23 cellular contexts compared by ENCODE assay signal in genomic region chr6:104607501-104607900, GRCh38.
DNase-seq lines count a peak whose midpoint lies in the region; ATAC-seq, FAIRE-seq and TF ChIP-seq lines count a peak whose summit lies in the region.
"Had no signal": no experiment of that assay in that cellular context is flagged by ENCODE, and none has a peak within 500 bp of the region (broad histone marks: within the 10 kb centered on the region; RNA-seq: fewer than 3 reads in every experiment).

No MANE protein-coding gene starts in this region.

- H3K9me3 ChIP-seq in mucosa of descending colon (no peaks in the 10 kb centered on the region), HAP-1 (no peaks in the 10 kb centered on the region)
- H3K9me3 ChIP-seq: A549 had no signal

- no peaks in the 10 kb centered on the region for H3K27me3 ChIP-seq in bronchial epithelial cell (ENCODE audit: control insufficient read depth, insufficient read depth, low read length)
- no peaks in the 10 kb centered on the region for H3K27me3 ChIP-seq in HAP-1 (ENCODE audit: low read depth)
- H3K27me3 ChIP-seq in mesendoderm (ENCODE audit: insufficient read depth, low read length, poor library complexity): no peaks in the 10 kb centered on the region
- H3K27me3 ChIP-seq: BLaER1 treated with 17β-estradiol and CSF1 and Interleukin-3, amounts not matched to agents 10 nM and 100 nM had no signal

- no peak overlapping the region for H3K4me3 ChIP-seq in bronchial epithelial cell (ENCODE audit: low read depth, low read length)
- no peak overlapping the region for H3K4me3 ChIP-seq in mucosa of descending colon
- H3K4me3 ChIP-seq in HAP-1: no peak overlapping the region
- H3K4me3 ChIP-seq in mesendoderm (ENCODE audit: low read length): no peak overlapping the region
- H3K4me3 ChIP-seq: A549; BLaER1 treated with 17β-estradiol and CSF1 and Interleukin-3, amounts not matched to agents 10 nM and 100 nM had no signal

- H3K4me2 ChIP-seq in mesendoderm (ENCODE audit: low read length): no peak overlapping the region
- H3K4me2 ChIP-seq: A549; BLaER1 treated with 17β-estradiol and CSF1 and Interleukin-3, amounts not matched to agents 10 nM and 100 nM had no signal

- peaks cover 0 to 1% of the 10 kb centered on the region in 2 donors for H3K9me3 Mint-ChIP-seq in activated T-cell treated with anti-CD3 and anti-CD28 coated beads, Interleukin-2, amount 50 U/mL, for 72 hours
- H3K9me3 Mint-ChIP-seq: CD4-positive, alpha-beta T cell had no signal

- no peak overlapping the region for H3K27ac Mint-ChIP-seq in activated T-cell treated with anti-CD3 and anti-CD28 coated beads, Interleukin-2, amount 50 U/mL, for 72 hours
- H3K27ac Mint-ChIP-seq: CD4-positive, alpha-beta T cell had no signal

- no peak overlapping the region for H3K9ac ChIP-seq in mesendoderm (ENCODE audit: low read length)
- H3K9ac ChIP-seq: BLaER1 treated with 17β-estradiol and CSF1 and Interleukin-3, amounts not matched to agents 10 nM and 100 nM had no signal

- H3K4me1 ChIP-seq in mucosa of descending colon (ENCODE audit: low read depth) (no peaks in the 10 kb centered on the region), HAP-1 (no peaks in the 10 kb centered on the region), mesendoderm (ENCODE audit: control insufficient read depth, low read depth, low read length) (no peaks in the 10 kb centered on the region)
- H3K4me1 ChIP-seq: A549 had no signal

- H4K5ac ChIP-seq in mesendoderm (ENCODE audit: low read length): no peak overlapping the region

- ATAC-seq in activated T-cell treated with anti-CD3 and anti-CD28 coated beads, Interleukin-2, amount 50 U/mL, for 72 hours (replicated peaks in 1 of 2): peak; percentile 73 to 76
- ATAC-seq in mucosa of descending colon: peak; percentile 93
- ATAC-seq: A549, HepG2, PC-3 had no signal

- no peak overlapping the region for H2BK5ac ChIP-seq in mesendoderm (ENCODE audit: low read length)

- no peaks in the 10 kb centered on the region for H3K79me1 ChIP-seq in mesendoderm (ENCODE audit: low read length)

- H2AK5ac ChIP-seq in mesendoderm (ENCODE audit: low read length): no peak overlapping the region

- no peak for FAIRE-seq in bronchial epithelial cell (lab: Jason Lieb, UNC)
- FAIRE-seq in urothelium cell line (lab: Jason Lieb, UNC): no peak
- FAIRE-seq: A549, H54, HepG2 had no signal

- intact Hi-C loops in mucosa of descending colon (cut with DNase I, micrococcal nuclease): no loop called here

- peaks cover 0 to 2% of the 10 kb centered on the region in 2 donors for H3K36me3 Mint-ChIP-seq in activated T-cell treated with anti-CD3 and anti-CD28 coated beads, Interleukin-2, amount 50 U/mL, for 72 hours (ENCODE audit: insufficient read depth in 2 of 2)

- no peak for TF ChIP-seq CTCF in bronchial epithelial cell (IDR thresholded peaks at IDR 0.05; ENCODE audit: insufficient read depth, low read length, severe bottlenecking)
- TF ChIP-seq CTCF in mucosa of descending colon (IDR thresholded peaks at IDR 0.05): no peak

- H3K27me3 Mint-ChIP-seq in activated T-cell treated with anti-CD3 and anti-CD28 coated beads, Interleukin-2, amount 50 U/mL, for 72 hours (ENCODE audit: low read depth): peaks cover 6% of the 10 kb centered on the region
- H3K27me3 Mint-ChIP-seq: CD4-positive, alpha-beta T cell had no signal

- no peak overlapping the region for H2BK120ac ChIP-seq in mesendoderm (ENCODE audit: low read depth, low read length)

- H3K4me1 Mint-ChIP-seq in activated T-cell treated with anti-CD3 and anti-CD28 coated beads, Interleukin-2, amount 50 U/mL, for 72 hours (ENCODE audit: low read depth): peaks cover 22% of the 10 kb centered on the region

- WGBS in mesendoderm (ENCODE audit: extremely low coverage, insufficient coverage, low lambda C conversion rate): no CpG with 5 or more reads among the region's 1 CpG

- H3K79me2 ChIP-seq in mesendoderm (ENCODE audit: control insufficient read depth, insufficient read depth, low read length): no peaks in the 10 kb centered on the region

- H3K27ac ChIP-seq in mesendoderm (ENCODE audit: low read depth, low read length): no peak overlapping the region
- H3K27ac ChIP-seq: A549; BLaER1 treated with 17β-estradiol and CSF1 and Interleukin-3, amounts not matched to agents 10 nM and 100 nM had no signal

- DNase-seq in activated T-cell treated with anti-CD3 and anti-CD28 coated beads, Interleukin-2, amount 50 U/mL, for 72 hours: no peak
- no peak for DNase-seq in activated T-cell treated with anti-CD3 and anti-CD28 coated beads, Interleukin-2, amount 50 U/mL, for 48 hours
- DNase-seq in bronchial epithelial cell (ENCODE audit: low read depth) (peak; percentile 40), mucosa of descending colon (peak in 1 of 3 donors; percentile 20), urothelium cell line (ENCODE audit: low spot score) (no peak), HAP-1 (ENCODE audit: low spot score in 2 of 2) (no peak), mesendoderm (no peak)
- DNase-seq: CD4-positive, alpha-beta T cell; DMS53; Karpas-422; NCI-H1092; NCI-H1417 treated with DMSO at 0.1 percent for 48 hours; NCI-H187; NCI-H2081 treated with DMSO at 0.1 percent for 48 hours; NCI-H2171; NCI-H345; NCI-H524; NCI-H774; PC-3 had no signal

- H2BK15ac ChIP-seq in mesendoderm (replicated peaks; ENCODE audit: low read depth): no peak overlapping the region

- H3K56ac ChIP-seq in mesendoderm (ENCODE audit: low read length): no peak overlapping the region

- peak overlapping the region in 1 of 2 donors; percentile 52 for H3K4me3 Mint-ChIP-seq in activated T-cell treated with anti-CD3 and anti-CD28 coated beads, Interleukin-2, amount 50 U/mL, for 72 hours
- H3K4me3 Mint-ChIP-seq: CD4-positive, alpha-beta T cell had no signal

- no peak overlapping the region for H3K23ac ChIP-seq in mesendoderm (ENCODE audit: low read length)

- in situ Hi-C loops in HAP-1 (cut with MboI; ENCODE audit: low sequenced_read_pairs): no loop called here

- no peak overlapping the region for H3K18ac ChIP-seq in mesendoderm (ENCODE audit: low read length)

- no peak overlapping the region for H4K8ac ChIP-seq in mesendoderm (ENCODE audit: low read depth, low read length)

- H3K4ac ChIP-seq in mesendoderm (ENCODE audit: low read depth, low read length): no peak overlapping the region

- H3K36me3 ChIP-seq in bronchial epithelial cell (ENCODE audit: control insufficient read depth, insufficient read depth, low read length) (no peaks in the 10 kb centered on the region), mucosa of descending colon (ENCODE audit: low read depth) (no peaks in the 10 kb centered on the region), HAP-1 (replicated peaks) (no peaks in the 10 kb centered on the region), mesendoderm (ENCODE audit: control insufficient read depth, insufficient read depth, low read length) (no peaks in the 10 kb centered on the region)
- H3K36me3 ChIP-seq: BLaER1 treated with 17β-estradiol and CSF1 and Interleukin-3, amounts not matched to agents 10 nM and 100 nM had no signal
